Comparison of ENCODE assay signal across 15 cellular contexts in genomic region chr15:72809329-72809728, GRCh38. TPM values are rescaled to one million over a fixed set of nuclear protein-coding genes. Genes with fewer than 3 reads are reported as not detected.
A peak's percentile ranks its signal among the peaks of the same experiment; 100 is the strongest.
DNase-seq lines count a peak whose midpoint lies in the region; ATAC-seq and TF ChIP-seq lines count a peak whose summit lies in the region.
"Had no signal": no experiment of that assay in that cellular context is flagged by ENCODE, and none has a peak within 500 bp of the region (broad histone marks: within the 10 kb centered on the region; RNA-seq: fewer than 3 reads in every experiment).

No MANE protein-coding gene starts in this region.

- intact Hi-C loops in activated CD8-positive, alpha-beta T cell treated with anti-CD3 and anti-CD28 coated beads for 36 hours (cut with micrococcal nuclease), result no loop called here

- H3K4me3 Mint-ChIP-seq in activated CD8-positive, alpha-beta T cell treated with anti-CD3 and anti-CD28 coated beads, Interleukin-2, amount 10 ng/mL, durations not matched to agents 7 days and 5 days, result no peak overlapping the region
- H3K4me3 Mint-ChIP-seq in activated CD8-positive, alpha-beta T cell treated with anti-CD3 and anti-CD28 coated beads for 36 hours, result no peak overlapping the region
- H3K4me3 Mint-ChIP-seq in activated T-helper 17 cell treated with anti-CD3 and anti-CD28 coated beads, Interleukin-2, amount 50 U/mL, for 72 hours, result no peak overlapping the region
- H3K4me3 Mint-ChIP-seq in stimulated activated effector memory CD8-positive, alpha-beta T cell treated with anti-CD3 and anti-CD28 coated beads, Interleukin-12 subunit alpha, Interleukin-12 subunit beta, amount 100 ng/mL, for 72 hours, result no peak overlapping the region
- H3K4me3 Mint-ChIP-seq: B cell had no signal

- ATAC-seq in activated CD8-positive, alpha-beta T cell treated with anti-CD3 and anti-CD28 coated beads, Interleukin-2, amount 10 ng/mL, durations not matched to agents 7 days and 5 days, result peak; percentile 49
- ATAC-seq in activated CD8-positive, alpha-beta T cell treated with anti-CD3 and anti-CD28 coated beads for 36 hours, result no peak
- peak; percentile 64 for ATAC-seq in activated T-helper 17 cell treated with anti-CD3 and anti-CD28 coated beads, Interleukin-2, amount 50 U/mL, for 72 hours (replicated peaks)
- peak; percentile 71 for ATAC-seq in stimulated activated effector memory CD8-positive, alpha-beta T cell treated with anti-CD3 and anti-CD28 coated beads, Interleukin-12 subunit alpha, Interleukin-12 subunit beta, amount 100 ng/mL, for 72 hours
- ATAC-seq in HG02571 (IDR thresholded peaks at IDR 0.05; ENCODE audit: unreplicated experiment), result no peak
- no peak for ATAC-seq in HG03039 (IDR thresholded peaks at IDR 0.05; ENCODE audit: unreplicated experiment)
- ATAC-seq: K562 had no signal

- H3K27ac Mint-ChIP-seq in activated CD8-positive, alpha-beta T cell treated with anti-CD3 and anti-CD28 coated beads, Interleukin-2, amount 10 ng/mL, durations not matched to agents 7 days and 5 days, result no peak overlapping the region
- H3K27ac Mint-ChIP-seq in activated CD8-positive, alpha-beta T cell treated with anti-CD3 and anti-CD28 coated beads for 36 hours, result no peak overlapping the region
- H3K27ac Mint-ChIP-seq in activated T-helper 17 cell treated with anti-CD3 and anti-CD28 coated beads, Interleukin-2, amount 50 U/mL, for 72 hours, result peak overlapping the region; percentile 26
- H3K27ac Mint-ChIP-seq in stimulated activated effector memory CD8-positive, alpha-beta T cell treated with anti-CD3 and anti-CD28 coated beads, Interleukin-12 subunit alpha, Interleukin-12 subunit beta, amount 100 ng/mL, for 72 hours, result no peak overlapping the region
- H3K27ac Mint-ChIP-seq: B cell had no signal

- TF ChIP-seq CTCF in activated CD8-positive, alpha-beta T cell treated with anti-CD3 and anti-CD28 coated beads for 36 hours (IDR thresholded peaks at IDR 0.05), result no peak

- POLR2A ChIA-PET in activated CD8-positive, alpha-beta T cell treated with anti-CD3 and anti-CD28 coated beads, Interleukin-2, amount 10 ng/mL, durations not matched to agents 7 days and 5 days (lab: Charles Lee), result no interaction called here
- POLR2A ChIA-PET in activated CD8-positive, alpha-beta T cell treated with anti-CD3 and anti-CD28 coated beads for 36 hours (lab: Charles Lee), result no interaction called here

- H3K27me3 Mint-ChIP-seq in activated CD8-positive, alpha-beta T cell treated with anti-CD3 and anti-CD28 coated beads, Interleukin-2, amount 10 ng/mL, durations not matched to agents 7 days and 5 days (ENCODE audit: low read depth), result peaks cover 13% of the 10 kb centered on the region
- H3K27me3 Mint-ChIP-seq in activated CD8-positive, alpha-beta T cell treated with anti-CD3 and anti-CD28 coated beads for 36 hours, result peaks cover 6% of the 10 kb centered on the region
- no peaks in the 10 kb centered on the region for H3K27me3 Mint-ChIP-seq in activated T-helper 17 cell treated with anti-CD3 and anti-CD28 coated beads, Interleukin-2, amount 50 U/mL, for 72 hours

- no peaks in the 10 kb centered on the region for H3K36me3 Mint-ChIP-seq in activated CD8-positive, alpha-beta T cell treated with anti-CD3 and anti-CD28 coated beads, Interleukin-2, amount 10 ng/mL, durations not matched to agents 7 days and 5 days (ENCODE audit: low read depth)
- H3K36me3 Mint-ChIP-seq in activated CD8-positive, alpha-beta T cell treated with anti-CD3 and anti-CD28 coated beads for 36 hours (ENCODE audit: low read depth), result no peaks in the 10 kb centered on the region
- no peaks in the 10 kb centered on the region for H3K36me3 Mint-ChIP-seq in activated T-helper 17 cell treated with anti-CD3 and anti-CD28 coated beads, Interleukin-2, amount 50 U/mL, for 72 hours (ENCODE audit: low read depth)
- H3K36me3 Mint-ChIP-seq in stimulated activated effector memory CD8-positive, alpha-beta T cell treated with anti-CD3 and anti-CD28 coated beads, Interleukin-12 subunit alpha, Interleukin-12 subunit beta, amount 100 ng/mL, for 72 hours, result no peaks in the 10 kb centered on the region

- CTCF ChIA-PET in activated CD8-positive, alpha-beta T cell treated with anti-CD3 and anti-CD28 coated beads, Interleukin-2, amount 10 ng/mL, durations not matched to agents 7 days and 5 days (lab: Charles Lee), result interaction anchor here (1.0 kb wide), 1 partner anchor 13 kb away, joined by 3 read pairs; no protein-coding TSS in a partner anchor
- CTCF ChIA-PET in activated CD8-positive, alpha-beta T cell treated with anti-CD3 and anti-CD28 coated beads for 36 hours (lab: Charles Lee), result interaction anchor here (0.8 kb wide), 1 partner anchor 456 kb away, joined by 4 read pairs; no protein-coding TSS in a partner anchor

- H3K9me3 Mint-ChIP-seq in activated CD8-positive, alpha-beta T cell treated with anti-CD3 and anti-CD28 coated beads, Interleukin-2, amount 10 ng/mL, durations not matched to agents 7 days and 5 days (ENCODE audit: insufficient read depth), result no peaks in the 10 kb centered on the region
- H3K9me3 Mint-ChIP-seq in activated CD8-positive, alpha-beta T cell treated with anti-CD3 and anti-CD28 coated beads for 36 hours, result peaks cover 3% of the 10 kb centered on the region
- no peaks in the 10 kb centered on the region for H3K9me3 Mint-ChIP-seq in activated T-helper 17 cell treated with anti-CD3 and anti-CD28 coated beads, Interleukin-2, amount 50 U/mL, for 72 hours
- H3K9me3 Mint-ChIP-seq in stimulated activated effector memory CD8-positive, alpha-beta T cell treated with anti-CD3 and anti-CD28 coated beads, Interleukin-12 subunit alpha, Interleukin-12 subunit beta, amount 100 ng/mL, for 72 hours, result no peaks in the 10 kb centered on the region

- peak; percentile 35 for DNase-seq in activated CD8-positive, alpha-beta T cell treated with anti-CD3 and anti-CD28 coated beads, Interleukin-2, amount 10 ng/mL, durations not matched to agents 7 days and 5 days
- no peak for DNase-seq in activated CD8-positive, alpha-beta T cell treated with anti-CD3 and anti-CD28 coated beads for 36 hours
- DNase-seq in MV-4-11 (lab: John Stamatoyannopoulos, UW), result peak; percentile 68
- DNase-seq in stimulated activated effector memory CD8-positive, alpha-beta T cell treated with anti-CD3 and anti-CD28 coated beads, Interleukin-12 subunit alpha, Interleukin-12 subunit beta, amount 100 ng/mL, for 72 hours (ENCODE audit: low spot score in 2 of 2), result peak in 1 of 2 donors; percentile 53
- DNase-seq: ACHN, DMS 273 treated with DMSO at 0.1 percent for 48 hours, GOT3, NCI-H1092, NCI-H2107, SIG-M5 had no signal

- peaks cover 7% of the 10 kb centered on the region for H3K4me1 Mint-ChIP-seq in activated CD8-positive, alpha-beta T cell treated with anti-CD3 and anti-CD28 coated beads, Interleukin-2, amount 10 ng/mL, durations not matched to agents 7 days and 5 days (ENCODE audit: low read depth)
- H3K4me1 Mint-ChIP-seq in activated CD8-positive, alpha-beta T cell treated with anti-CD3 and anti-CD28 coated beads for 36 hours (ENCODE audit: low read depth), result peaks cover 6% of the 10 kb centered on the region
- H3K4me1 Mint-ChIP-seq in activated T-helper 17 cell treated with anti-CD3 and anti-CD28 coated beads, Interleukin-2, amount 50 U/mL, for 72 hours, result peaks cover 7% of the 10 kb centered on the region
- peaks cover 31% of the 10 kb centered on the region for H3K4me1 Mint-ChIP-seq in stimulated activated effector memory CD8-positive, alpha-beta T cell treated with anti-CD3 and anti-CD28 coated beads, Interleukin-12 subunit alpha, Interleukin-12 subunit beta, amount 100 ng/mL, for 72 hours

RNA-seq across cellular contexts. Expression of gene ADPGK, which starts 25.8 kb away (rescaled TPM):
- 10 to 100 TPM; 69.3 to 76.2 TPM for total RNA-seq in activated CD8-positive, alpha-beta T cell treated with anti-CD3 and anti-CD28 coated beads, Interleukin-2, amount 10 ng/mL, durations not matched to agents 7 days and 5 days
- 10 to 100 TPM; 63.7 to 65.1 TPM for total RNA-seq in activated CD8-positive, alpha-beta T cell treated with anti-CD3 and anti-CD28 coated beads for 36 hours
- 100 to 1,000 TPM in 1 of 2 donors, 10 to 100 TPM in 1; 91.4 to 112 TPM for total RNA-seq in activated T-helper 17 cell treated with anti-CD3 and anti-CD28 coated beads, Interleukin-2, amount 50 U/mL, for 72 hours

Comparison
In these comparisons a context has a peak if more than half of its experiments do, and no peak if none do; other contexts are left out.
1. ATAC-seq: peak in activated CD8-positive, alpha-beta T cell treated with anti-CD3 and anti-CD28 coated beads, Interleukin-2, amount 10 ng/mL, durations not matched to agents 7 days and 5 days (single experiment), activated T-helper 17 cell treated with anti-CD3 and anti-CD28 coated beads, Interleukin-2, amount 50 U/mL, for 72 hours (single experiment) and stimulated activated effector memory CD8-positive, alpha-beta T cell treated with anti-CD3 and anti-CD28 coated beads, Interleukin-12 subunit alpha, Interleukin-12 subunit beta, amount 100 ng/mL, for 72 hours (single experiment); none in activated CD8-positive, alpha-beta T cell treated with anti-CD3 and anti-CD28 coated beads for 36 hours (single experiment), HG02571 (single experiment) and HG03039 (single experiment).